25 cellular contexts compared by ENCODE assay signal in genomic region chr12:52205584-52206308, GRCh38. TPM values are rescaled to one million over a fixed set of nuclear protein-coding genes. Genes with fewer than 3 reads are reported as not detected.
A peak's percentile ranks its signal among the peaks of the same experiment; 100 is the strongest.
DNase-seq lines count a peak whose midpoint lies in the region; ATAC-seq, FAIRE-seq and TF ChIP-seq lines count a peak whose summit lies in the region.
"Had no signal": no experiment of that assay in that cellular context is flagged by ENCODE, and none has a peak within 500 bp of the region (broad histone marks: within the 10 kb centered on the region; RNA-seq: fewer than 3 reads in every experiment).

No MANE protein-coding gene starts in this region.

- no peak overlapping the region for H3K23ac ChIP-seq in trophoblast cell (ENCODE audit: low read length)

- 94 to 100% methylated on average over 2 to 4 of the region's 4 CpGs for WGBS in endodermal cell (ENCODE audit: insufficient coverage in 1 of 2, insufficient read length in 1 of 2), 2 experiments
- WGBS in trophoblast cell (ENCODE audit: extremely low coverage, insufficient coverage, insufficient read length) = 100% methylated on average over 2 of the region's 4 CpGs

- H3K14ac ChIP-seq in trophoblast cell (ENCODE audit: low read length) = no peak overlapping the region

- H4K91ac ChIP-seq in trophoblast cell (ENCODE audit: low read depth, low read length) = peak overlapping the region; percentile 79

- CTCF ChIA-PET in Calu3 (lab: Charles Lee) = no interaction called here

- H3K4ac ChIP-seq in trophoblast cell (ENCODE audit: low read depth, low read length) = no peak overlapping the region

- H3K4me1 ChIP-seq in endodermal cell (ENCODE audit: control insufficient read depth, insufficient read depth, low read length) (no peaks in the 10 kb centered on the region), trophoblast cell (ENCODE audit: control insufficient read depth in 1 of 2, insufficient read depth in 2 of 2, low read length in 2 of 2) (peaks cover 36 to 41% of the 10 kb centered on the region in 2 experiments)

- no peaks in the 10 kb centered on the region for H3K36me3 ChIP-seq in endodermal cell (ENCODE audit: control insufficient read depth, insufficient read depth, low read length)
- H3K36me3 ChIP-seq in trophoblast cell (ENCODE audit: control insufficient read depth in 1 of 2, insufficient read depth in 2 of 2, low read length in 2 of 2) = no peaks in the 10 kb centered on the region
- H3K36me3 ChIP-seq: heart left ventricle, ovary, right atrium auricular region, tibial artery, WERI-Rb-1 had no signal

- H3K18ac ChIP-seq in trophoblast cell (ENCODE audit: low read length) = no peak overlapping the region

- no peak overlapping the region for H2AFZ ChIP-seq in trophoblast cell (ENCODE audit: insufficient read depth, low read length, poor library complexity)

- H3K4me3 Mint-ChIP-seq in Calu3 (ENCODE audit: low read depth, unreplicated experiment) (no peak overlapping the region), endodermal cell (no peak overlapping the region)
- H3K4me3 Mint-ChIP-seq: activated CD4-positive, alpha-beta T cell treated with anti-CD3 and anti-CD28 coated beads, Interleukin-2, amount 10 ng/mL, durations not matched to agents 7 days and 5 days; activated naive CD8-positive, alpha-beta T cell; CD8-positive, alpha-beta T cell; stimulated activated naive CD8-positive, alpha-beta T cell treated with anti-CD3 and anti-CD28 coated beads, Interleukin-15, Interleukin-2, amounts not matched to agents 100 ng/mL and 50 ng/mL, for 24 hours; T-helper 2 cell treated with Interferon-gamma antibody and Interleukin-4, amounts not matched to agents 5 μg/mL and 100 μg/mL, for 36 hours had no signal

- H3K9ac ChIP-seq in endodermal cell (ENCODE audit: extremely low read depth, low read length, poor library complexity, severe bottlenecking) = no peak overlapping the region
- H3K9ac ChIP-seq in trophoblast cell (ENCODE audit: low read length) = no peak overlapping the region

- H3K27ac Mint-ChIP-seq in Calu3 (ENCODE audit: unreplicated experiment) (peak overlapping the region; percentile 16), endodermal cell (no peak overlapping the region)
- H3K27ac Mint-ChIP-seq: activated CD4-positive, alpha-beta T cell treated with anti-CD3 and anti-CD28 coated beads, Interleukin-2, amount 10 ng/mL, durations not matched to agents 7 days and 5 days; activated naive CD8-positive, alpha-beta T cell; CD8-positive, alpha-beta T cell; naive B cell; stimulated activated naive CD8-positive, alpha-beta T cell treated with anti-CD3 and anti-CD28 coated beads, Interleukin-15, Interleukin-2, amounts not matched to agents 100 ng/mL and 50 ng/mL, for 24 hours; T-helper 2 cell treated with Interferon-gamma antibody and Interleukin-4, amounts not matched to agents 5 μg/mL and 100 μg/mL, for 36 hours had no signal

- BruUV-seq in Calu3 (replicated peaks; lab: Mats Ljungman, UMichigan) = no TSS peak

- H3K9me3 ChIP-seq in endodermal cell (ENCODE audit: control insufficient read depth, low read length) (no peaks in the 10 kb centered on the region), trophoblast cell (ENCODE audit: insufficient read depth, low read depth, low read length) (peaks cover 2% of the 10 kb centered on the region)
- H3K9me3 ChIP-seq: heart left ventricle, ovary, right atrium auricular region, tibial artery had no signal

- H2BK120ac ChIP-seq in trophoblast cell (ENCODE audit: insufficient read depth, low read length, poor library complexity) = peak overlapping the region; percentile 30

- H3K79me1 ChIP-seq in trophoblast cell (ENCODE audit: low read length) = peaks cover 38% of the 10 kb centered on the region

- H4K8ac ChIP-seq in trophoblast cell (ENCODE audit: low read depth, low read length) = no peak overlapping the region

- ATAC-seq in HG03135 (IDR thresholded peaks at IDR 0.05; ENCODE audit: unreplicated experiment) = no peak
- ATAC-seq: CD8-positive, alpha-beta T cell; heart left ventricle had no signal

- H3K36me3 Mint-ChIP-seq in Calu3 (ENCODE audit: insufficient read depth, unreplicated experiment) (peaks cover 14% of the 10 kb centered on the region), endodermal cell (ENCODE audit: low read depth) (no peaks in the 10 kb centered on the region)
- H3K36me3 Mint-ChIP-seq: activated naive CD8-positive, alpha-beta T cell; CD8-positive, alpha-beta T cell; naive B cell had no signal

- H2BK12ac ChIP-seq in trophoblast cell (ENCODE audit: low read length) = peak overlapping the region; percentile 60

- H2AK5ac ChIP-seq in trophoblast cell (ENCODE audit: low read length) = peak overlapping the region; percentile 49

- H3K9me3 Mint-ChIP-seq in Calu3 (ENCODE audit: low read depth, unreplicated experiment) (no peaks in the 10 kb centered on the region), endodermal cell (no peaks in the 10 kb centered on the region)
- H3K9me3 Mint-ChIP-seq: activated CD4-positive, alpha-beta T cell treated with anti-CD3 and anti-CD28 coated beads, Interleukin-2, amount 10 ng/mL, durations not matched to agents 7 days and 5 days; CD8-positive, alpha-beta T cell; naive B cell; stimulated activated naive CD8-positive, alpha-beta T cell treated with anti-CD3 and anti-CD28 coated beads, Interleukin-15, Interleukin-2, amounts not matched to agents 100 ng/mL and 50 ng/mL, for 24 hours; T-helper 2 cell treated with Interferon-gamma antibody and Interleukin-4, amounts not matched to agents 5 μg/mL and 100 μg/mL, for 36 hours had no signal

- intact Hi-C loops in Calu3 (cut with micrococcal nuclease; ENCODE audit: unreplicated experiment) = no loop called here

- no peaks in the 10 kb centered on the region for H3K79me2 ChIP-seq in trophoblast cell (ENCODE audit: control insufficient read depth, insufficient read depth, low read length, poor library complexity)

- H3K27me3 ChIP-seq in endodermal cell (ENCODE audit: control insufficient read depth, insufficient read depth, low read length, poor library complexity, severe bottlenecking) = peaks cover 3% of the 10 kb centered on the region
- no peaks in the 10 kb centered on the region for H3K27me3 ChIP-seq in trophoblast cell (ENCODE audit: insufficient read depth, low read length)
- H3K27me3 ChIP-seq: dorsolateral prefrontal cortex, ovary, tibial artery had no signal

- no peak overlapping the region for H3K4me3 ChIP-seq in endodermal cell (ENCODE audit: low read length)
- no peak overlapping the region for H3K4me3 ChIP-seq in trophoblast cell (ENCODE audit: low read depth, low read length)
- H3K4me3 ChIP-seq: dorsolateral prefrontal cortex, heart left ventricle, ovary, right atrium auricular region, tibial artery had no signal

- no peak overlapping the region for H3K27ac ChIP-seq in endodermal cell (ENCODE audit: low read depth, low read length)
- no peak overlapping the region for H3K27ac ChIP-seq in trophoblast cell (ENCODE audit: low read depth, low read length)
- H3K27ac ChIP-seq: dorsolateral prefrontal cortex, heart left ventricle, ovary, right atrium auricular region, tibial artery, WERI-Rb-1 had no signal

- no peaks in the 10 kb centered on the region for H3K27me3 Mint-ChIP-seq in Calu3 (ENCODE audit: unreplicated experiment)
- H3K27me3 Mint-ChIP-seq in endodermal cell (ENCODE audit: insufficient read depth) = peaks cover 2% of the 10 kb centered on the region

- no peak overlapping the region for H2BK5ac ChIP-seq in trophoblast cell (ENCODE audit: low read depth, low read length, poor library complexity)

- H3K4me1 Mint-ChIP-seq in Calu3 (ENCODE audit: low read depth, unreplicated experiment) (peaks cover 60% of the 10 kb centered on the region), endodermal cell (peaks cover 2% of the 10 kb centered on the region)
- H3K4me1 Mint-ChIP-seq: activated CD4-positive, alpha-beta T cell treated with anti-CD3 and anti-CD28 coated beads, Interleukin-2, amount 10 ng/mL, durations not matched to agents 7 days and 5 days had no signal

- H4K12ac ChIP-seq in trophoblast cell (ENCODE audit: low read depth, low read length) = no peak overlapping the region

- no peak overlapping the region for H3K4me2 ChIP-seq in trophoblast cell (ENCODE audit: low read length)

- no peak for FAIRE-seq in HTR-8/SVneo (lab: Jason Lieb, UNC)

- DNase-seq in Calu3 (no peak), LHCN-M2 (ENCODE audit: low read depth) (peak; percentile 56), endodermal cell (peak; percentile 42), trophoblast cell (no peak), NCI-H526 (lab: John Stamatoyannopoulos, UW) (no peak), HTR-8/SVneo (ENCODE audit: insufficient read length, low spot score) (no peak)
- no peak for DNase-seq in activated CD4-positive, alpha-beta T cell treated with anti-CD3 and anti-CD28 coated beads, Interleukin-2, amount 50 U/mL, for 1 hour
- DNase-seq: activated CD4-positive, alpha-beta T cell treated with anti-CD3 and anti-CD28 coated beads, Interleukin-2, amount 10 ng/mL, durations not matched to agents 7 days and 5 days; CD8-positive, alpha-beta T cell; DMS153; KBM-7; naive B cell; NCI-H524; stimulated activated CD4-positive, alpha-beta T cell treated with anti-CD3 and anti-CD28 coated beads, Interleukin-15, amount 100 ng/mL, for 24 hours; WERI-Rb-1 had no signal

- no peak for TF ChIP-seq CTCF in Calu3 (IDR thresholded peaks at IDR 0.05; ENCODE audit: unreplicated experiment)
- no peak for TF ChIP-seq CTCF in endodermal cell (conservative IDR thresholded peaks at IDR 0.05)

RNA-seq across cellular contexts. Expression of gene KRT80, which starts 13.9 kb away (rescaled TPM):
- total RNA-seq in Calu3 (2022) (32.7 and 45.5 TPM in 2 replicates), LHCN-M2 (2014; rRNA removed) (4.2 and 6.7 TPM in 2 replicates), endodermal cell (under 1 TPM; 0.07 to 0.09 TPM)
- 18.8 TPM for polyA plus RNA-seq in LHCN-M2 (2012)
- 0.11 TPM for polyA plus RNA-seq in endodermal cell (2013, experiment 1 of 2)
- polyA plus RNA-seq in endodermal cell (2013, experiment 2 of 2) = 0.08 TPM
- polyA plus RNA-seq in trophoblast cell (2013) = 26.3 and 28.8 TPM in 2 replicates
- total RNA-seq: activated CD4-positive, alpha-beta T cell treated with anti-CD3 and anti-CD28 coated beads, Interleukin-2, amount 10 ng/mL, durations not matched to agents 7 days and 5 days; CD8-positive, alpha-beta T cell had no signal

RNA-seq across cellular contexts. Expression of gene KRT7, which starts 27.3 kb away (rescaled TPM):
- total RNA-seq in Calu3 (2022) (2,370 and 2,828 TPM in 2 replicates), LHCN-M2 (2014; rRNA removed) (0.40 and 2.2 TPM in 2 replicates), endodermal cell (1 to 10 TPM in 1 of 2 donors, not detected in 1; 1.5 TPM)
- polyA plus RNA-seq in LHCN-M2 (2012) = 11.4 TPM
- polyA plus RNA-seq in endodermal cell (2013, experiment 1 of 2) = 1.6 TPM
- 0.37 TPM for polyA plus RNA-seq in endodermal cell (2013, experiment 2 of 2)
- polyA plus RNA-seq in trophoblast cell (2013) = 666 and 746 TPM in 2 replicates
- total RNA-seq: CD8-positive, alpha-beta T cell; G401 had no signal

Comparison
In these comparisons a context has a peak if more than half of its experiments do, and no peak if none do; other contexts are left out.
1. DNase-seq: peak in LHCN-M2 (single experiment) and endodermal cell (single experiment); none in Calu3 (single experiment), trophoblast cell (0 of 2), activated CD4-positive, alpha-beta T cell treated with anti-CD3 and anti-CD28 coated beads, Interleukin-2, amount 50 U/mL, for 1 hour (single experiment), NCI-H526 (0 of 2) and HTR-8/SVneo (single experiment).
2. RNA of gene KRT7, which starts 27.3 kb away (total RNA-seq): 2,370 to 2,828 TPM in Calu3; 1.5 TPM in endodermal cell and 0.40 to 2.2 TPM in LHCN-M2; every median in the first group is over 100 times any median in the second.